Comparison of ENCODE assay signal across 8 cellular contexts in genomic region chr17:38797828-38798227, GRCh38. TPM values are rescaled to one million over a fixed set of nuclear protein-coding genes. Genes with fewer than 3 reads are reported as not detected.
A peak's percentile ranks its signal among the peaks of the same experiment; 100 is the strongest.
DNase-seq lines count a peak whose midpoint lies in the region; ATAC-seq, FAIRE-seq and TF ChIP-seq lines count a peak whose summit lies in the region.

No MANE protein-coding gene starts in this region.

- H3K27ac ChIP-seq in kidney (ENCODE audit: low read depth in 2 of 2, low read length in 2 of 2), result no peak overlapping the region
- H3K27ac ChIP-seq in thymus (ENCODE audit: low read depth), result peak overlapping the region; percentile 38

- intact Hi-C loops in kidney (cut with DNase I), result no loop called here

- peaks cover 46% of the 10 kb centered on the region for H3K4me1 Mint-ChIP-seq in activated T-cell treated with anti-CD3 and anti-CD28 coated beads, Interleukin-2, amount 50 U/mL, for 72 hours (ENCODE audit: low read depth)

- ATAC-seq in activated T-cell treated with anti-CD3 and anti-CD28 coated beads, Interleukin-2, amount 50 U/mL, for 72 hours (replicated peaks in 1 of 2), result no peak

- H3K36me3 ChIP-seq in adipocyte (ENCODE audit: control insufficient read depth, insufficient read depth, low read length, severe bottlenecking), result peaks cover 25% of the 10 kb centered on the region
- peaks cover 12 to 18% of the 10 kb centered on the region in 2 donors for H3K36me3 ChIP-seq in kidney (ENCODE audit: control insufficient read depth in 1 of 2, insufficient read depth in 2 of 2, low read length in 2 of 2)
- H3K36me3 ChIP-seq in thymus (ENCODE audit: control insufficient read depth, insufficient read depth), result peaks cover 18% of the 10 kb centered on the region

- H3K9ac ChIP-seq in adipocyte (ENCODE audit: low read length) (peak overlapping the region; percentile 87), kidney (ENCODE audit: low read length in 2 of 2) (peak overlapping the region in 1 of 2 donors; percentile 82)

- H3K36me3 Mint-ChIP-seq in activated T-cell treated with anti-CD3 and anti-CD28 coated beads, Interleukin-2, amount 50 U/mL, for 72 hours (ENCODE audit: insufficient read depth in 2 of 2), result peaks cover 4 to 28% of the 10 kb centered on the region in 2 donors

- TF ChIP-seq CTCF in kidney (IDR thresholded peaks at IDR 0.05; ENCODE audit: borderline replicate concordance, extremely low read depth, insufficient read depth), result no peak

- no peaks in the 10 kb centered on the region for H3K27me3 ChIP-seq in adipocyte (replicated peaks; ENCODE audit: control insufficient read depth, insufficient read depth, low read length)
- no peaks in the 10 kb centered on the region for H3K27me3 ChIP-seq in thymus (ENCODE audit: control insufficient read depth, insufficient read depth)

- H3K27ac Mint-ChIP-seq in activated T-cell treated with anti-CD3 and anti-CD28 coated beads, Interleukin-2, amount 50 U/mL, for 72 hours, result peak overlapping the region; percentile 74

- peak overlapping the region; percentile 89 to 99 for H3K4me3 Mint-ChIP-seq in activated T-cell treated with anti-CD3 and anti-CD28 coated beads, Interleukin-2, amount 50 U/mL, for 72 hours

- H3K9me3 Mint-ChIP-seq in activated T-cell treated with anti-CD3 and anti-CD28 coated beads, Interleukin-2, amount 50 U/mL, for 72 hours, result no peaks in the 10 kb centered on the region

- H3K9me3 ChIP-seq in adipocyte (ENCODE audit: control insufficient read depth, low read length) (no peaks in the 10 kb centered on the region), kidney (ENCODE audit: control insufficient read depth in 1 of 2, low read length in 2 of 2) (no peaks in the 10 kb centered on the region), thymus (ENCODE audit: control insufficient read depth) (no peaks in the 10 kb centered on the region)

- no peak for FAIRE-seq in kidney (lab: Jason Lieb, UNC)

- in situ Hi-C loops in ACHN (cut with HindIII; ENCODE audit: low pct_ligation_motif_present, low pct_unique_long_range_greater_than_20kb, low sequenced_read_pairs), result no loop called here

- no peak for DNase-seq in activated T-cell treated with anti-CD3 and anti-CD28 coated beads, Interleukin-2, amount 50 U/mL, for 72 hours
- no peak for DNase-seq in activated T-cell treated with anti-CD3 and anti-CD28 coated beads, Interleukin-2, amount 50 U/mL, for 1 hour
- DNase-seq in adipocyte (ENCODE audit: low read depth), result peak; percentile 21
- DNase-seq in kidney, result no peak
- DNase-seq in ACHN, result no peak
- DNase-seq in CD1c-positive myeloid dendritic cell (ENCODE audit: extremely low spot score), result no peak
- no peak for DNase-seq in T-helper 9 cell

- H3K4me1 ChIP-seq in adipocyte (ENCODE audit: control insufficient read depth, insufficient read depth, low read length) (peaks cover 32% of the 10 kb centered on the region), kidney (ENCODE audit: control insufficient read depth in 1 of 2, insufficient read depth in 1 of 2, low read depth in 1 of 2, low read length in 2 of 2) (peaks cover 7 to 22% of the 10 kb centered on the region in 2 donors), thymus (ENCODE audit: control insufficient read depth, insufficient read depth, low read length) (peaks cover 12% of the 10 kb centered on the region)

- H3K27me3 Mint-ChIP-seq in activated T-cell treated with anti-CD3 and anti-CD28 coated beads, Interleukin-2, amount 50 U/mL, for 72 hours (ENCODE audit: low read depth), result no peaks in the 10 kb centered on the region

- H3K4me3 ChIP-seq in adipocyte (ENCODE audit: low read length) (peak overlapping the region; percentile 82), kidney (ENCODE audit: low read length in 2 of 2) (peak overlapping the region; percentile 69 to 78), thymus (ENCODE audit: low read length) (no peak overlapping the region)

- 94% methylated on average over 6 of the region's 6 CpGs for WGBS in thymus

RNA-seq across cellular contexts. Expression of gene PIP4K2B, which starts 1.5 kb away (rescaled TPM):
- 10 to 100 TPM; 32.7 to 34.3 TPM for total RNA-seq in activated T-cell treated with anti-CD3 and anti-CD28 coated beads, Interleukin-2, amount 50 U/mL, for 72 hours
- total RNA-seq in kidney, result 41.2 TPM
- 15.3 TPM for polyA plus RNA-seq in kidney (ENCODE audit: insufficient read depth, low read depth, low replicate concordance)
- polyA plus RNA-seq in thymus, result 17.8 TPM

RNA-seq across cellular contexts. Expression of gene CWC25, which starts 27.3 kb away (rescaled TPM):
- total RNA-seq in activated T-cell treated with anti-CD3 and anti-CD28 coated beads, Interleukin-2, amount 50 U/mL, for 72 hours, result 10 to 100 TPM; 29.7 to 33.5 TPM
- total RNA-seq in kidney, result 25.7 TPM
- polyA plus RNA-seq in kidney (ENCODE audit: insufficient read depth, low read depth, low replicate concordance) (12.9 TPM), thymus (36.2 TPM)

RNA-seq across cellular contexts. Expression of gene PSMB3, which starts 45.3 kb away (rescaled TPM):
- total RNA-seq in activated T-cell treated with anti-CD3 and anti-CD28 coated beads, Interleukin-2, amount 50 U/mL, for 72 hours, result 100 to 1,000 TPM; 182 to 190 TPM
- total RNA-seq in kidney, result 156 TPM
- polyA plus RNA-seq in kidney (ENCODE audit: insufficient read depth, low read depth, low replicate concordance) (347 TPM), thymus (206 TPM)

RNA-seq across cellular contexts. Expression of gene PCGF2, which starts 49.7 kb away (rescaled TPM):
- 1 to 10 TPM; 2.7 to 7.7 TPM for total RNA-seq in activated T-cell treated with anti-CD3 and anti-CD28 coated beads, Interleukin-2, amount 50 U/mL, for 72 hours
- 62.2 TPM for total RNA-seq in kidney
- 111 TPM for polyA plus RNA-seq in kidney (ENCODE audit: insufficient read depth, low read depth, low replicate concordance)
- 12.6 TPM for polyA plus RNA-seq in thymus

RNA-seq across cellular contexts. Expression of gene RPL23, which starts 55.7 kb away (rescaled TPM):
- total RNA-seq in activated T-cell treated with anti-CD3 and anti-CD28 coated beads, Interleukin-2, amount 50 U/mL, for 72 hours, result 1,000 to 10,000 TPM; 1,230 to 1,505 TPM
- total RNA-seq in kidney, result 1,183 TPM
- polyA plus RNA-seq in kidney (ENCODE audit: insufficient read depth, low read depth, low replicate concordance) (2,399 TPM), thymus (4,550 TPM)
